8 cellular contexts compared by ENCODE assay signal in the genomic region with DNA sequence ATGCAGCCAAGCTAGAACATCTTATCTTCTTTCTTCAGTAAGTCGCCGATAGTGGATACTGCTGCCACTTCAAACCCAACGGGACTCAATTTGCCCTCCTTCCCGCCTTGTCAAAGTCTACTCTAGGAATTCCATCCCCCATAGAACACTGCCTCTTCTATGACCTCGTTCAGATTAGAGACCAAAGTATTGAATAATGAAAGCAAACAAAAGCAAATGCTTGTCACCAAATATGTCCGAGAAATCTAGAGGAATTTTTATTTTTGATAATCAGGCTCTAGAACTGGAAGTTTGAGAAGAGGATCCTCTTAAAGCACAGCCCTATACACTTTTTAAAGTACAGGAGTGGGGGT. TPM values are rescaled to one million over a fixed set of nuclear protein-coding genes. Genes with fewer than 3 reads are reported as not detected.
DNase-seq lines count a peak whose midpoint lies in the region; ATAC-seq and TF ChIP-seq lines count a peak whose summit lies in the region.

No MANE protein-coding gene starts in this region.

- no peak for DNase-seq in HCT116 (ENCODE audit: low read depth, low spot score)
- DNase-seq in T-helper 17 cell = no peak
- DNase-seq in SIG-M5 treated with dmso at 0.1 percent for 504 hours (lab: John Stamatoyannopoulos, UW; ENCODE audit: unreplicated experiment) = no peak
- no peak for DNase-seq in D341Med (ENCODE audit: low spot score)

- H3K4me1 Mint-ChIP-seq in T-helper 17 cell = peaks cover 35% of the 10 kb centered on the region

- no peak for TF ChIP-seq POLR2A in HCT116 (IDR thresholded peaks at IDR 0.05; ENCODE audit: borderline replicate concordance, extremely low read depth, insufficient read depth, insufficient read length)
- no peak for TF ChIP-seq POLR2A in gastroesophageal sphincter (IDR thresholded peaks at IDR 0.05)

- POLR2A ChIA-PET in HCT116 (lab: Charles Lee) = no interaction called here

- intact Hi-C loops in HCT116 (cut with micrococcal nuclease) = no loop called here

- no peaks in the 10 kb centered on the region for H3K27me3 Mint-ChIP-seq in T-helper 17 cell

- RAD21 ChIA-PET in HCT116 (lab: Charles Lee; ENCODE audit: low non-redundant PET in 1 of 2, low total read pairs in 2 of 2, uncharacterized antibody in 2 of 2, unreplicated experiment in 2 of 2) = no interaction called here

- TF ChIP-seq CTCF in HCT116 (IDR thresholded peaks at IDR 0.05 in 2 of 3, conservative IDR thresholded peaks at IDR 0.05 in 1 of 3; ENCODE audit: borderline replicate concordance in 1 of 3, insufficient read depth in 1 of 3, low read depth in 2 of 3, low read length in 2 of 3) (no peak), gastroesophageal sphincter (IDR thresholded peaks at IDR 0.05) (no peak)

- TF ChIP-seq EP300 in gastroesophageal sphincter (IDR thresholded peaks at IDR 0.05) = no peak

- H3K27ac ChIP-seq in HCT116 (ENCODE audit: low read depth, low read length) (0 out of 2 replicates have a peak overlapping the region, but pooled peaks have one; percentile 15), gastroesophageal sphincter (peak overlapping the region; percentile 11 to 93 (median 90)), skin epidermis (peak overlapping the region in 18 of 21 experiments; percentile 8 to 98 (median 86))

- H3K27ac Mint-ChIP-seq in T-helper 17 cell = peak overlapping the region; percentile 94

- no peak for TF ChIP-seq RAD21 in HCT116 (IDR thresholded peaks at IDR 0.05; ENCODE audit: low read depth)

- H3K4me1 ChIP-seq in HCT116 (ENCODE audit: control insufficient read depth in 1 of 2, insufficient read depth in 2 of 2, low read length in 2 of 2) (peaks cover 4 to 19% of the 10 kb centered on the region in 2 experiments), gastroesophageal sphincter (peaks cover 4 to 80% (median 25%) of the 10 kb centered on the region in 3 donors)

- ATAC-seq in HCT116 (no peak), T-helper 17 cell (no peak), gastroesophageal sphincter (no peak), GM21360 (IDR thresholded peaks at IDR 0.05; ENCODE audit: unreplicated experiment) (no peak), HG03095 (IDR thresholded peaks at IDR 0.05; ENCODE audit: unreplicated experiment) (no peak)

- no peaks in the 10 kb centered on the region for H3K9me2 ChIP-seq in HCT116 (ENCODE audit: insufficient read depth)

- H3K4me2 ChIP-seq in HCT116 (ENCODE audit: low read length) = peak overlapping the region; percentile 99

- peak overlapping the region; percentile 68 for H3K9ac ChIP-seq in HCT116 (ENCODE audit: low read length)

- 5 to 13% methylated on average over 5 to 6 of the region's 6 CpGs for WGBS in gastroesophageal sphincter (ENCODE audit: low coverage in 1 of 2), 2 donors

- no peaks in the 10 kb centered on the region for H3K9me3 ChIP-seq in HCT116 (ENCODE audit: control insufficient read depth in 1 of 2, insufficient read depth in 1 of 2, low read depth in 1 of 2, low read length in 2 of 2)
- no peaks in the 10 kb centered on the region for H3K9me3 ChIP-seq in T-helper 17 cell (ENCODE audit: control insufficient read depth, low read length, poor library complexity, severe bottlenecking)
- no peaks in the 10 kb centered on the region for H3K9me3 ChIP-seq in gastroesophageal sphincter

- H3K4me3 Mint-ChIP-seq in T-helper 17 cell = peak overlapping the region; percentile 97

- H3K27me3 ChIP-seq in HCT116 (ENCODE audit: insufficient read depth, low read length) (no peaks in the 10 kb centered on the region), gastroesophageal sphincter (no peaks in the 10 kb centered on the region)

- H2AFZ ChIP-seq in HCT116 (ENCODE audit: low read depth, low read length, poor library complexity, severe bottlenecking) = no peak overlapping the region

- peak overlapping the region; percentile 76 to 93 for H3K4me3 ChIP-seq in HCT116 (replicated peaks in 1 of 2; ENCODE audit: low read depth in 1 of 2, low read length in 2 of 2)
- H3K4me3 ChIP-seq in gastroesophageal sphincter = peak overlapping the region; percentile 85 to 97
- H3K4me3 ChIP-seq in skin epidermis = peak overlapping the region; percentile 65 to 98 (median 92)

- TSS peak; percentile 59 for BruUV-seq in HCT116 (replicated peaks; lab: Mats Ljungman, UMichigan)

- peaks cover 7 to 8% of the 10 kb centered on the region in 2 experiments; a peak in 3 of 4 replicates for H3K36me3 ChIP-seq in HCT116 (ENCODE audit: control insufficient read depth in 1 of 2, insufficient read depth in 2 of 2, low read length in 2 of 2)
- H3K36me3 ChIP-seq in gastroesophageal sphincter = peaks cover 0 to 20% of the 10 kb centered on the region in 2 donors

- no peaks in the 10 kb centered on the region for H4K20me1 ChIP-seq in HCT116 (ENCODE audit: insufficient read depth)

- CTCF ChIA-PET in HCT116 (lab: Charles Lee) = no interaction called here

- peaks cover 16% of the 10 kb centered on the region; the same call in 1 of the 2 replicates for H3K79me2 ChIP-seq in HCT116 (ENCODE audit: insufficient read depth, low read length)

- H3K36me3 Mint-ChIP-seq in T-helper 17 cell (ENCODE audit: low read depth) = peaks cover 2% of the 10 kb centered on the region

TF ChIP-seq in HCT116, 20 proteins besides CTCF, POLR2A, EP300 and RAD21:
- TF ChIP-seq, protein P1, sequence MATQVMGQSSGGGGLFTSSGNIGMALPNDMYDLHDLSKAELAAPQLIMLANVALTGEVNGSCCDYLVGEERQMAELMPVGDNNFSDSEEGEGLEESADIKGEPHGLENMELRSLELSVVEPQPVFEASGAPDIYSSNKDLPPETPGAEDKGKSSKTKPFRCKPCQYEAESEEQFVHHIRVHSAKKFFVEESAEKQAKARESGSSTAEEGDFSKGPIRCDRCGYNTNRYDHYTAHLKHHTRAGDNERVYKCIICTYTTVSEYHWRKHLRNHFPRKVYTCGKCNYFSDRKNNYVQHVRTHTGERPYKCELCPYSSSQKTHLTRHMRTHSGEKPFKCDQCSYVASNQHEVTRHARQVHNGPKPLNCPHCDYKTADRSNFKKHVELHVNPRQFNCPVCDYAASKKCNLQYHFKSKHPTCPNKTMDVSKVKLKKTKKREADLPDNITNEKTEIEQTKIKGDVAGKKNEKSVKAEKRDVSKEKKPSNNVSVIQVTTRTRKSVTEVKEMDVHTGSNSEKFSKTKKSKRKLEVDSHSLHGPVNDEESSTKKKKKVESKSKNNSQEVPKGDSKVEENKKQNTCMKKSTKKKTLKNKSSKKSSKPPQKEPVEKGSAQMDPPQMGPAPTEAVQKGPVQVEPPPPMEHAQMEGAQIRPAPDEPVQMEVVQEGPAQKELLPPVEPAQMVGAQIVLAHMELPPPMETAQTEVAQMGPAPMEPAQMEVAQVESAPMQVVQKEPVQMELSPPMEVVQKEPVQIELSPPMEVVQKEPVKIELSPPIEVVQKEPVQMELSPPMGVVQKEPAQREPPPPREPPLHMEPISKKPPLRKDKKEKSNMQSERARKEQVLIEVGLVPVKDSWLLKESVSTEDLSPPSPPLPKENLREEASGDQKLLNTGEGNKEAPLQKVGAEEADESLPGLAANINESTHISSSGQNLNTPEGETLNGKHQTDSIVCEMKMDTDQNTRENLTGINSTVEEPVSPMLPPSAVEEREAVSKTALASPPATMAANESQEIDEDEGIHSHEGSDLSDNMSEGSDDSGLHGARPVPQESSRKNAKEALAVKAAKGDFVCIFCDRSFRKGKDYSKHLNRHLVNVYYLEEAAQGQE (IDR thresholded peaks at IDR 0.05; ENCODE audit: low read depth) = no peak
- TF ChIP-seq SRF (IDR thresholded peaks at IDR 0.05; ENCODE audit: low read depth) (no peak), SP1 (IDR thresholded peaks at IDR 0.05; ENCODE audit: low read depth) (no peak)
TF ChIP-seq in HCT116: peak in this region for 0.

RNA-seq across cellular contexts. Expression of gene RRAGC, which starts 0.9 kb away (rescaled TPM):
- total RNA-seq in HCT116 (2021; ENCODE audit: unreplicated experiment) = 11.7 TPM
- 5.1 and 6.8 TPM in 2 replicates for polyA plus RNA-seq in HCT116 (2012)
- total RNA-seq in T-helper 17 cell = 10 to 100 TPM; 15.8 to 16.9 TPM
- 10 to 100 TPM; 19.5 to 25.0 (median 20.5) TPM for total RNA-seq in gastroesophageal sphincter

RNA-seq across cellular contexts. Expression of gene MYCBP, which starts 12.7 kb away (rescaled TPM):
- total RNA-seq in HCT116 (2021; ENCODE audit: unreplicated experiment) = 40.2 TPM
- 7.5 and 12.1 TPM in 2 replicates for polyA plus RNA-seq in HCT116 (2012)
- total RNA-seq in T-helper 17 cell = 1 to 10 TPM; 4.9 to 9.8 TPM
- total RNA-seq in gastroesophageal sphincter = 10 to 100 TPM; 19.3 to 25.8 (median 21.5) TPM

RNA-seq across cellular contexts. Expression of gene GJA9, which starts 20.9 kb away (rescaled TPM):
- total RNA-seq in HCT116 (2021; ENCODE audit: unreplicated experiment) (not detected), T-helper 17 cell (not detected), gastroesophageal sphincter (not detected)
- 0.05 TPM in 2 replicates for polyA plus RNA-seq in HCT116 (2012)

Comparison
In these comparisons a context has a peak if more than half of its experiments do, and no peak if none do; other contexts are left out.
1. H3K27ac ChIP-seq: peak in every context shown above with its lines; median percentile 90 in gastroesophageal sphincter; 86 in skin epidermis; 15 in HCT116.